In genomic region chr1:166127003-166127402, GRCh38 we compare ENCODE assay signal across 21 cellular contexts.
"Had no signal": no experiment of that assay in that cellular context is flagged by ENCODE, and none has a peak within 500 bp of the region (broad histone marks: within the 10 kb centered on the region; RNA-seq: fewer than 3 reads in every experiment).

No MANE protein-coding gene starts in this region.

- ATAC-seq: body of pancreas; gastrocnemius medialis; psoas muscle; stimulated activated naive CD8-positive, alpha-beta T cell treated with anti-CD3 and anti-CD28 coated beads, Interleukin-15, amount 100 ng/mL, for 72 hours had no signal

- H3K27me3 ChIP-seq: body of pancreas, cardiac muscle cell, esophagus squamous epithelium, gastrocnemius medialis, neutrophil, ovary, right atrium auricular region, tibial nerve had no signal

- H3K4me3 ChIP-seq: body of pancreas, cardiac muscle cell, esophagus squamous epithelium, gastrocnemius medialis, left ventricle myocardium inferior, ovary, psoas muscle, right atrium auricular region, tibial nerve had no signal

- H3K27ac ChIP-seq: body of pancreas, cardiac muscle cell, esophagus squamous epithelium, gastrocnemius medialis, left ventricle myocardium inferior, neutrophil, ovary, psoas muscle, right atrium auricular region, tibial nerve had no signal

- H3K4me1 ChIP-seq: body of pancreas, esophagus squamous epithelium, gastrocnemius medialis, left ventricle myocardium inferior, psoas muscle, tibial nerve had no signal

- DNase-seq: activated CD4-positive, alpha-beta T cell treated with anti-CD3 and anti-CD28 coated beads for 1 hour; activated CD4-positive, alpha-beta T cell treated with anti-CD3 and anti-CD28 coated beads, Interleukin-2, amount 50 U/mL, for 1 hour; activated gamma-delta T cell treated with Interleukin-2 at 50 U/mL for 16 hours; activated T-cell treated with anti-CD3 and anti-CD28 coated beads, Interleukin-2, amount 50 U/mL, for 1 hour; anterior cingulate cortex; body of pancreas; cortex of kidney; endodermal cell; esophagus squamous epithelium; gastrocnemius medialis; head of caudate nucleus; hypothalamus; left ventricle myocardium inferior; midbrain; ovary; psoas muscle; stimulated activated naive CD8-positive, alpha-beta T cell treated with anti-CD3 and anti-CD28 coated beads, Interleukin-15, amount 100 ng/mL, for 72 hours had no signal

- H3K9me3 ChIP-seq: body of pancreas, esophagus squamous epithelium, gastrocnemius medialis, left ventricle myocardium inferior, neutrophil, ovary, psoas muscle, right atrium auricular region, tibial nerve had no signal

- H3K36me3 ChIP-seq: cardiac muscle cell, esophagus squamous epithelium, gastrocnemius medialis, left ventricle myocardium inferior, neutrophil, ovary, right atrium auricular region, tibial nerve had no signal
